In the genomic region with DNA sequence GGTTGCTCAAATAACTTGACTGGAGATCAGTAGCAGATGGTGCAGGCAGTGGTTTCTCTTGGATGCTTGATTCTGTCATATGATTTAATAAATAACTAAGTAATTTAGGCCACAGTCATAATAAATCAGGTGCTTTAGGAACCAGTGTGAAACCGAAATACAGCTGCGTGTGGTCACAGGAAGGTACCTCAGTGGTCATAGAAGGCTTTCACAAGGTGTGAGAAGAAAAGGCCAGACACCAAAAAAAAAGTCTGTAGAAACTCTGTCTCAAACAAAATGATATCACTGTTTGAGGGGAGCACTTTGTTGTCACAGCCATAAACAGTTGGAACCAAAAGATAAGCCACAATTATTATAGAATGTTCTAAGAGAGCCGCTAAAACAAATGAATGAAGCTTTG, we compare ENCODE assay signal across 11 cellular contexts. TPM values are rescaled to one million over a fixed set of nuclear protein-coding genes. Genes with fewer than 3 reads are reported as not detected.
DNase-seq lines count a peak whose midpoint lies in the region; ATAC-seq and TF ChIP-seq lines count a peak whose summit lies in the region.
"Had no signal": no experiment of that assay in that cellular context is flagged by ENCODE, and none has a peak within 500 bp of the region (broad histone marks: within the 10 kb centered on the region; RNA-seq: fewer than 3 reads in every experiment).

No MANE protein-coding gene starts in this region.

- DNase-seq in GM06990 (ENCODE audit: extremely low read depth, insufficient read length) (peak; percentile 57), retina (no peak), esophagus muscularis mucosa (ENCODE audit: extremely low spot score) (no peak)
- DNase-seq in activated CD8-positive, alpha-beta T cell treated with anti-CD3 and anti-CD28 coated beads for 36 hours: peak; percentile 62
- DNase-seq in activated CD4-positive, alpha-beta T cell treated with anti-CD3 and anti-CD28 coated beads for 4 hours: no peak
- DNase-seq in activated naive CD4-positive, alpha-beta T cell (lab: John Stamatoyannopoulos, UW): no peak
- DNase-seq: H7, NCI-H345 had no signal

- no peak overlapping the region for H3K27ac ChIP-seq in esophagus muscularis mucosa (replicated peaks in 1 of 4)

- H3K36me3 ChIP-seq in GM06990 (ENCODE audit: control insufficient read depth, insufficient read depth, low read length) (no peaks in the 10 kb centered on the region), esophagus muscularis mucosa (peaks cover 0 to 7% (median 0%) of the 10 kb centered on the region in 4 donors)

- ATAC-seq in GM19455 (IDR thresholded peaks at IDR 0.05; ENCODE audit: unreplicated experiment) (peak; percentile 94), HG03066 (IDR thresholded peaks at IDR 0.05; ENCODE audit: low read depth, unreplicated experiment) (peak; percentile 100)
- ATAC-seq in activated CD8-positive, alpha-beta T cell treated with anti-CD3 and anti-CD28 coated beads for 36 hours: peak; percentile 57

- H3K4me1 ChIP-seq in esophagus muscularis mucosa: peaks cover 0 to 10% (median 6%) of the 10 kb centered on the region in 4 donors

- WGBS in esophagus muscularis mucosa: 80% methylated on average over 3 of the region's 3 CpGs

- CTCF ChIA-PET in activated CD8-positive, alpha-beta T cell treated with anti-CD3 and anti-CD28 coated beads for 36 hours (lab: Charles Lee): interaction anchor here (0.7 to 6.2 kb wide), 3 partner anchors 11 to 1622 kb away, joined by 4 to 41 read pairs (median 28); no protein-coding TSS in a partner anchor

- TF ChIP-seq POLR2A in esophagus muscularis mucosa (IDR thresholded peaks at IDR 0.05; ENCODE audit: low read depth): no peak

- H3K9me3 ChIP-seq in esophagus muscularis mucosa: no peaks in the 10 kb centered on the region

- H3K27me3 ChIP-seq in GM06990 (replicated peaks; ENCODE audit: control insufficient read depth, insufficient read depth, low read length) (no peaks in the 10 kb centered on the region; the same call in 1 of the 2 replicates), esophagus muscularis mucosa (no peaks in the 10 kb centered on the region)

- no peak overlapping the region for H3K4me3 Mint-ChIP-seq in activated CD8-positive, alpha-beta T cell treated with anti-CD3 and anti-CD28 coated beads for 36 hours

- no peaks in the 10 kb centered on the region for H3K9me3 Mint-ChIP-seq in activated CD8-positive, alpha-beta T cell treated with anti-CD3 and anti-CD28 coated beads for 36 hours

- H3K36me3 Mint-ChIP-seq in activated CD8-positive, alpha-beta T cell treated with anti-CD3 and anti-CD28 coated beads for 36 hours (ENCODE audit: low read depth): peaks cover 3% of the 10 kb centered on the region

- intact Hi-C loops in activated CD8-positive, alpha-beta T cell treated with anti-CD3 and anti-CD28 coated beads for 36 hours (cut with micrococcal nuclease): no loop called here
- intact Hi-C loops in esophagus muscularis mucosa (cut with DNase I): no loop called here

- no peaks in the 10 kb centered on the region for H3K27me3 Mint-ChIP-seq in activated CD8-positive, alpha-beta T cell treated with anti-CD3 and anti-CD28 coated beads for 36 hours

- H3K27ac Mint-ChIP-seq in activated CD8-positive, alpha-beta T cell treated with anti-CD3 and anti-CD28 coated beads for 36 hours: no peak overlapping the region

- H3K4me1 Mint-ChIP-seq in activated CD8-positive, alpha-beta T cell treated with anti-CD3 and anti-CD28 coated beads for 36 hours (ENCODE audit: low read depth): peaks cover 27% of the 10 kb centered on the region

- TF ChIP-seq EP300 in esophagus muscularis mucosa (IDR thresholded peaks at IDR 0.05): no peak

- TF ChIP-seq CTCF in GM06990 (IDR thresholded peaks at IDR 0.05; ENCODE audit: insufficient read depth, low read length, poor library complexity, severe bottlenecking): no peak
- TF ChIP-seq CTCF in activated CD8-positive, alpha-beta T cell treated with anti-CD3 and anti-CD28 coated beads for 36 hours (IDR thresholded peaks at IDR 0.05): no peak
- no peak for TF ChIP-seq CTCF in esophagus muscularis mucosa (IDR thresholded peaks at IDR 0.05)

- POLR2A ChIA-PET in activated CD8-positive, alpha-beta T cell treated with anti-CD3 and anti-CD28 coated beads for 36 hours (lab: Charles Lee): interaction anchor here (0.6 kb wide), 1 partner anchor 103 kb away, joined by 3 read pairs; no protein-coding TSS in a partner anchor

- H3K4me3 ChIP-seq in GM06990 (replicated peaks; ENCODE audit: low read depth, low read length) (no peak overlapping the region), esophagus muscularis mucosa (no peak overlapping the region)
- H3K4me3 ChIP-seq: skin epidermis had no signal

RNA-seq across cellular contexts. Expression of gene ARMC2, which starts 56.5 kb away (rescaled TPM):
- total RNA-seq in activated CD8-positive, alpha-beta T cell treated with anti-CD3 and anti-CD28 coated beads for 36 hours: 1 to 10 TPM; 2.7 to 4.6 TPM
- total RNA-seq in esophagus muscularis mucosa: 1 to 10 TPM; 2.1 to 5.1 (median 3.2) TPM

Comparison
In these comparisons a context has a peak if more than half of its experiments do, and no peak if none do; other contexts are left out.
1. DNase-seq: peak in GM06990 (single experiment) and activated CD8-positive, alpha-beta T cell treated with anti-CD3 and anti-CD28 coated beads for 36 hours (single experiment); none in activated CD4-positive, alpha-beta T cell treated with anti-CD3 and anti-CD28 coated beads for 4 hours (0 of 2), retina (single experiment), activated naive CD4-positive, alpha-beta T cell (0 of 4) and esophagus muscularis mucosa (single experiment).
2. Peak in every context shown above with its lines, with median percentiles within 50 percentile points of each other: ATAC-seq.